Comparison of ENCODE assay signal across 20 cellular contexts in genomic region chr13:37168922-37169321, GRCh38.
"Had no signal": no experiment of that assay in that cellular context is flagged by ENCODE, and none has a peak within 500 bp of the region (broad histone marks: within the 10 kb centered on the region; RNA-seq: fewer than 3 reads in every experiment).

No MANE protein-coding gene starts in this region.

- H3K27me3 ChIP-seq: colonic mucosa, gastroesophageal sphincter, stomach, testis, upper lobe of right lung had no signal

- H2AFZ ChIP-seq: parathyroid adenoma had no signal

- H3K9me3 ChIP-seq: colonic mucosa, gastroesophageal sphincter, stomach, testis, upper lobe of right lung had no signal

- H3K27ac Mint-ChIP-seq: activated CD4-positive, alpha-beta T cell treated with anti-CD3 and anti-CD28 coated beads, Interleukin-2, amount 10 ng/mL, durations not matched to agents 7 days and 5 days; activated CD8-positive, alpha-beta T cell treated with anti-CD3 and anti-CD28 coated beads, Interleukin-2, amount 10 ng/mL, durations not matched to agents 7 days and 5 days; activated naive CD4-positive, alpha-beta T cell treated with anti-CD3 and anti-CD28 coated beads, Interleukin-2, amount 10 ng/mL, durations not matched to agents 7 days and 5 days; activated T-cell treated with anti-CD3 and anti-CD28 coated beads, Interleukin-2, amount 50 U/mL, for 24 hours; immature natural killer cell; memory B cell; naive thymus-derived CD4-positive, alpha-beta T cell; stimulated activated effector memory CD8-positive, alpha-beta T cell treated with anti-CD3 and anti-CD28 coated beads, Interleukin-12 subunit alpha, Interleukin-12 subunit beta, amount 100 ng/mL, for 72 hours had no signal

- H3K4me3 Mint-ChIP-seq: activated CD4-positive, alpha-beta T cell treated with anti-CD3 and anti-CD28 coated beads, Interleukin-2, amount 10 ng/mL, durations not matched to agents 7 days and 5 days; activated CD8-positive, alpha-beta T cell treated with anti-CD3 and anti-CD28 coated beads, Interleukin-2, amount 10 ng/mL, durations not matched to agents 7 days and 5 days; activated naive CD4-positive, alpha-beta T cell treated with anti-CD3 and anti-CD28 coated beads, Interleukin-2, amount 10 ng/mL, durations not matched to agents 7 days and 5 days; activated T-cell treated with anti-CD3 and anti-CD28 coated beads, Interleukin-2, amount 50 U/mL, for 24 hours; central memory CD8-positive, alpha-beta T cell; immature natural killer cell; memory B cell; naive thymus-derived CD4-positive, alpha-beta T cell; stimulated activated effector memory CD8-positive, alpha-beta T cell treated with anti-CD3 and anti-CD28 coated beads, Interleukin-12 subunit alpha, Interleukin-12 subunit beta, amount 100 ng/mL, for 72 hours had no signal

- H3K9me3 Mint-ChIP-seq: activated CD4-positive, alpha-beta T cell treated with anti-CD3 and anti-CD28 coated beads, Interleukin-2, amount 10 ng/mL, durations not matched to agents 7 days and 5 days; activated naive CD4-positive, alpha-beta T cell treated with anti-CD3 and anti-CD28 coated beads, Interleukin-2, amount 10 ng/mL, durations not matched to agents 7 days and 5 days; activated T-cell treated with anti-CD3 and anti-CD28 coated beads, Interleukin-2, amount 50 U/mL, for 24 hours had no signal

- H3K27me3 Mint-ChIP-seq: activated CD4-positive, alpha-beta T cell treated with anti-CD3 and anti-CD28 coated beads, Interleukin-2, amount 10 ng/mL, durations not matched to agents 7 days and 5 days; activated naive CD4-positive, alpha-beta T cell treated with anti-CD3 and anti-CD28 coated beads, Interleukin-2, amount 10 ng/mL, durations not matched to agents 7 days and 5 days; activated T-cell treated with anti-CD3 and anti-CD28 coated beads, Interleukin-2, amount 50 U/mL, for 24 hours; central memory CD8-positive, alpha-beta T cell had no signal

- H3K27ac ChIP-seq: colonic mucosa, gastroesophageal sphincter, parathyroid adenoma, stomach, testis, upper lobe of right lung had no signal

- H3K36me3 Mint-ChIP-seq: activated naive CD4-positive, alpha-beta T cell treated with anti-CD3 and anti-CD28 coated beads, Interleukin-2, amount 10 ng/mL, durations not matched to agents 7 days and 5 days; memory B cell; naive thymus-derived CD4-positive, alpha-beta T cell; stimulated activated effector memory CD8-positive, alpha-beta T cell treated with anti-CD3 and anti-CD28 coated beads, Interleukin-12 subunit alpha, Interleukin-12 subunit beta, amount 100 ng/mL, for 72 hours had no signal

- H3K4me1 Mint-ChIP-seq: activated CD4-positive, alpha-beta T cell treated with anti-CD3 and anti-CD28 coated beads, Interleukin-2, amount 10 ng/mL, durations not matched to agents 7 days and 5 days; activated naive CD4-positive, alpha-beta T cell treated with anti-CD3 and anti-CD28 coated beads, Interleukin-2, amount 10 ng/mL, durations not matched to agents 7 days and 5 days; central memory CD8-positive, alpha-beta T cell; immature natural killer cell; memory B cell; naive thymus-derived CD4-positive, alpha-beta T cell; stimulated activated effector memory CD8-positive, alpha-beta T cell treated with anti-CD3 and anti-CD28 coated beads, Interleukin-12 subunit alpha, Interleukin-12 subunit beta, amount 100 ng/mL, for 72 hours had no signal

- H3K79me2 ChIP-seq: parathyroid adenoma had no signal

- H3K36me3 ChIP-seq: colonic mucosa, gastroesophageal sphincter, stomach, upper lobe of right lung had no signal

- H3K9ac ChIP-seq: parathyroid adenoma had no signal

- H3K4me1 ChIP-seq: colonic mucosa, gastroesophageal sphincter, parathyroid adenoma, stomach, testis, upper lobe of right lung had no signal

- ATAC-seq: activated CD8-positive, alpha-beta T cell treated with anti-CD3 and anti-CD28 coated beads, Interleukin-2, amount 10 ng/mL, durations not matched to agents 7 days and 5 days; gastroesophageal sphincter; naive thymus-derived CD4-positive, alpha-beta T cell; sciatic nerve; stimulated activated effector memory CD8-positive, alpha-beta T cell treated with anti-CD3 and anti-CD28 coated beads, Interleukin-12 subunit alpha, Interleukin-12 subunit beta, amount 100 ng/mL, for 72 hours; upper lobe of right lung had no signal

- DNase-seq: activated CD4-positive, alpha-beta T cell treated with anti-CD3 and anti-CD28 coated beads, Interleukin-2, amount 10 ng/mL, durations not matched to agents 7 days and 5 days; activated CD8-positive, alpha-beta T cell treated with anti-CD3 and anti-CD28 coated beads, Interleukin-2, amount 10 ng/mL, durations not matched to agents 7 days and 5 days; activated naive CD4-positive, alpha-beta T cell treated with anti-CD3 and anti-CD28 coated beads, Interleukin-2, amount 10 ng/mL, durations not matched to agents 7 days and 5 days; activated T-cell treated with anti-CD3 and anti-CD28 coated beads, Interleukin-2, amount 50 U/mL, for 24 hours; aorta; colonic mucosa; immature natural killer cell; naive thymus-derived CD4-positive, alpha-beta T cell; stimulated activated CD4-positive, alpha-beta T cell treated with anti-CD3 and anti-CD28 coated beads, Interleukin-4, amount 100 ng/mL, for 24 hours; stomach; T-helper 1 cell; T-helper 9 cell; testis; upper lobe of right lung had no signal

- H3K4me3 ChIP-seq: colonic mucosa, gastroesophageal sphincter, stomach, testis, upper lobe of right lung had no signal
